ENCODE assay signal across 17 cellular contexts in genomic region chr17:19590912-19591551, GRCh38. TPM values are rescaled to one million over a fixed set of nuclear protein-coding genes. Genes with fewer than 3 reads are reported as not detected.
DNase-seq lines count a peak whose midpoint lies in the region; ATAC-seq, FAIRE-seq and TF ChIP-seq lines count a peak whose summit lies in the region.
"Had no signal": no experiment of that assay in that cellular context is flagged by ENCODE, and none has a peak within 500 bp of the region (broad histone marks: within the 10 kb centered on the region; RNA-seq: fewer than 3 reads in every experiment).

No MANE protein-coding gene starts in this region.

- 0 out of 2 replicates have a peak, but pooled peaks have one; percentile 17 for TF ChIP-seq CTCF in WERI-Rb-1 (IDR thresholded peaks at IDR 0.05; ENCODE audit: low read depth, low read length)
- no peak for TF ChIP-seq CTCF in thyroid gland (IDR thresholded peaks at IDR 0.05)
- TF ChIP-seq CTCF in pancreas (IDR thresholded peaks at IDR 0.05) = no peak

- no peak overlapping the region for H3K4me3 Mint-ChIP-seq in stimulated activated effector memory CD8-positive, alpha-beta T cell treated with anti-CD3 and anti-CD28 coated beads, Interleukin-12 subunit alpha, Interleukin-12 subunit beta, amount 100 ng/mL, for 72 hours
- H3K4me3 Mint-ChIP-seq: CD4-positive, CD25-positive, alpha-beta regulatory T cell; T-cell had no signal

- intact Hi-C loops in thyroid gland (cut with DNase I) (no loop called here), pancreas (cut with DNase I) (no loop called here)

- H3K4me1 Mint-ChIP-seq in stimulated activated effector memory CD8-positive, alpha-beta T cell treated with anti-CD3 and anti-CD28 coated beads, Interleukin-12 subunit alpha, Interleukin-12 subunit beta, amount 100 ng/mL, for 72 hours = no peaks in the 10 kb centered on the region
- H3K4me1 Mint-ChIP-seq: T-cell had no signal

- no peak overlapping the region for H3K27ac Mint-ChIP-seq in stimulated activated effector memory CD8-positive, alpha-beta T cell treated with anti-CD3 and anti-CD28 coated beads, Interleukin-12 subunit alpha, Interleukin-12 subunit beta, amount 100 ng/mL, for 72 hours
- H3K27ac Mint-ChIP-seq: T-cell had no signal

- DNase-seq in NCI-H345 (lab: John Stamatoyannopoulos, UW) (peak; percentile 6), NCI-H345 treated with DMSO at 0.1 percent for 48 hours (lab: John Stamatoyannopoulos, UW; ENCODE audit: unreplicated experiment) (no peak), HTR-8/SVneo (ENCODE audit: insufficient read length, low spot score) (no peak), WERI-Rb-1 (no peak), thyroid gland (peak; percentile 10), pancreas (no peak)
- no peak for DNase-seq in stimulated activated effector memory CD8-positive, alpha-beta T cell treated with anti-CD3 and anti-CD28 coated beads, Interleukin-12 subunit alpha, Interleukin-12 subunit beta, amount 100 ng/mL, for 72 hours (ENCODE audit: low spot score in 2 of 2)
- DNase-seq: Calu3; CD4-positive, CD25-positive, alpha-beta regulatory T cell; GF-D8; Kasumi-1; NCI-H1436 treated with DMSO at 0.1 percent for 48 hours; NCI-H510A; NK-92 treated with Interleukin-12 subunit alpha and Interleukin-12 subunit beta, amount 100 ng/mL, for 24 hours; T-cell had no signal

- H3K4me1 ChIP-seq in thyroid gland (peaks cover 0 to 13% of the 10 kb centered on the region in 2 donors), pancreas (no peaks in the 10 kb centered on the region)
- H3K4me1 ChIP-seq: SJSA1 had no signal

- no peaks in the 10 kb centered on the region for H3K36me3 ChIP-seq in WERI-Rb-1
- H3K36me3 ChIP-seq in thyroid gland = no peaks in the 10 kb centered on the region
- no peaks in the 10 kb centered on the region for H3K36me3 ChIP-seq in pancreas
- H3K36me3 ChIP-seq: SJSA1 had no signal

- no peak overlapping the region for H3K4me3 ChIP-seq in WERI-Rb-1 (ENCODE audit: low read depth, low read length)
- H3K4me3 ChIP-seq in thyroid gland (replicated peaks in 1 of 3) = no peak overlapping the region
- H3K4me3 ChIP-seq in pancreas = no peak overlapping the region
- H3K4me3 ChIP-seq: SJSA1 had no signal

- H3K27ac ChIP-seq in WERI-Rb-1 (no peak overlapping the region), thyroid gland (peak overlapping the region in 1 of 3 donors; percentile 30), pancreas (no peak overlapping the region)
- H3K27ac ChIP-seq: SJSA1 had no signal

- FAIRE-seq in HTR-8/SVneo (lab: Jason Lieb, UNC) = peak; percentile 4
- FAIRE-seq in pancreas (lab: Jason Lieb, UNC) = no peak
- FAIRE-seq: H54 had no signal

- WGBS in thyroid gland, 2 donors = 70 to 72% methylated on average over 8 of the region's 8 CpGs
- WGBS in pancreas, 2 donors = 71 to 76% methylated on average over 8 of the region's 8 CpGs

- TF ChIP-seq POLR2A in thyroid gland (IDR thresholded peaks at IDR 0.05) = no peak

- no peaks in the 10 kb centered on the region for H3K36me3 Mint-ChIP-seq in stimulated activated effector memory CD8-positive, alpha-beta T cell treated with anti-CD3 and anti-CD28 coated beads, Interleukin-12 subunit alpha, Interleukin-12 subunit beta, amount 100 ng/mL, for 72 hours
- H3K36me3 Mint-ChIP-seq: CD4-positive, CD25-positive, alpha-beta regulatory T cell; T-cell had no signal

- H3K9me3 ChIP-seq in WERI-Rb-1 (ENCODE audit: severe bottlenecking) = no peaks in the 10 kb centered on the region
- H3K9me3 ChIP-seq in thyroid gland = no peaks in the 10 kb centered on the region
- H3K9me3 ChIP-seq in pancreas = no peaks in the 10 kb centered on the region
- H3K9me3 ChIP-seq: SJSA1 had no signal

- ATAC-seq in pancreas = no peak
- ATAC-seq in stimulated activated effector memory CD8-positive, alpha-beta T cell treated with anti-CD3 and anti-CD28 coated beads, Interleukin-12 subunit alpha, Interleukin-12 subunit beta, amount 100 ng/mL, for 72 hours = no peak
- ATAC-seq: T-cell had no signal

- H3K9me3 Mint-ChIP-seq in stimulated activated effector memory CD8-positive, alpha-beta T cell treated with anti-CD3 and anti-CD28 coated beads, Interleukin-12 subunit alpha, Interleukin-12 subunit beta, amount 100 ng/mL, for 72 hours = no peaks in the 10 kb centered on the region
- H3K9me3 Mint-ChIP-seq: T-cell had no signal

- H3K27me3 ChIP-seq in WERI-Rb-1 (ENCODE audit: insufficient read depth, low read depth, severe bottlenecking) = no peaks in the 10 kb centered on the region
- H3K27me3 ChIP-seq in thyroid gland = no peaks in the 10 kb centered on the region
- no peaks in the 10 kb centered on the region for H3K27me3 ChIP-seq in pancreas
- H3K27me3 ChIP-seq: SJSA1 had no signal

RNA-seq across cellular contexts. Expression of gene SLC47A1, which starts 57.4 kb away (rescaled TPM):
- 10 to 100 TPM in 2 of 4 donors, 1 to 10 TPM in 2; 4.3 to 48.6 (median 11.8) TPM for total RNA-seq in thyroid gland
- total RNA-seq in pancreas = under 1 TPM in 5 of 6 donors, not detected in 1; 0.12 to 0.97 (median 0.73) TPM
- polyA plus RNA-seq in pancreas = under 1 TPM; 0.14 to 0.49 TPM
- total RNA-seq: Calu3; CD4-positive, CD25-positive, alpha-beta regulatory T cell; SJSA1 had no signal

RNA-seq across cellular contexts. Expression of gene ALDH3A2, which starts 57.5 kb away (rescaled TPM):
- total RNA-seq in thyroid gland (100 to 1,000 TPM; 198 to 566 (median 366) TPM), pancreas (100 to 1,000 TPM in 1 of 6 donors, 10 to 100 TPM in 5; 47.0 to 102 (median 57.7) TPM)
- polyA plus RNA-seq in pancreas = 10 to 100 TPM; 46.3 to 58.1 TPM

Comparison
In these comparisons a context has a peak if more than half of its experiments do, and no peak if none do; other contexts are left out.
1. DNase-seq: peak in NCI-H345 (single experiment) and thyroid gland (2 of 2); none in NCI-H345 treated with DMSO at 0.1 percent for 48 hours (single experiment), HTR-8/SVneo (single experiment), WERI-Rb-1 (single experiment), pancreas (0 of 6) and stimulated activated effector memory CD8-positive, alpha-beta T cell treated with anti-CD3 and anti-CD28 coated beads, Interleukin-12 subunit alpha, Interleukin-12 subunit beta, amount 100 ng/mL, for 72 hours (0 of 2).